In the genomic region with DNA sequence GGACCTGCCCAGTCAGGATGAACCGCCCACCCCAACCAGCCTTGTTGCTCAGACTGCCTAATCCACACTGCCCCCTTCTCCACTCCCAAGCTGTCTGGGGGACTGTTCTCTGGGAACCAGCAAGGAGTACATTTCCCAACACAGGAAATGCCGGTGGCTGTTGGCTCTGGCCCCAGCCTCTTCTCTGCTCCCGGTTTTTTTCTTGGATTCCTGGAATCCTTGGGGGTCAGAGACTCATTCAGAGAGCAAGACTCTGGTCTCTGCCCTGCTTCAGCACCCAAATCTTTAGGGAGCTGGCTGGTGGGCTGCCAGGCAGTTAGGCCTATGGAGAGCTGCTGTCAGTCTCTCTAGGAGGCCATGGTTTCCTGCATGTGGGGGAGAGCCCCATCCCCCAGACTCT, we compare ENCODE assay signal across 1 cellular context.
TF ChIP-seq lines count a peak whose summit lies in the region.

No MANE protein-coding gene starts in this region.

TF ChIP-seq in H1, 55 proteins besides CTCF, POLR2A, EP300 and RAD21:
- TF ChIP-seq ZNF274 (IDR thresholded peaks at IDR 0.05; ENCODE audit: borderline replicate concordance, extremely low read depth, low read length) (no peak), CHD2 (IDR thresholded peaks at IDR 0.05; ENCODE audit: low read length) (no peak), CEBPB (IDR thresholded peaks at IDR 0.05; ENCODE audit: low read depth, low read length) (no peak), CREB1 (IDR thresholded peaks at IDR 0.05) (no peak)
